ENCODE assay signal across 8 cellular contexts in the genomic region with DNA sequence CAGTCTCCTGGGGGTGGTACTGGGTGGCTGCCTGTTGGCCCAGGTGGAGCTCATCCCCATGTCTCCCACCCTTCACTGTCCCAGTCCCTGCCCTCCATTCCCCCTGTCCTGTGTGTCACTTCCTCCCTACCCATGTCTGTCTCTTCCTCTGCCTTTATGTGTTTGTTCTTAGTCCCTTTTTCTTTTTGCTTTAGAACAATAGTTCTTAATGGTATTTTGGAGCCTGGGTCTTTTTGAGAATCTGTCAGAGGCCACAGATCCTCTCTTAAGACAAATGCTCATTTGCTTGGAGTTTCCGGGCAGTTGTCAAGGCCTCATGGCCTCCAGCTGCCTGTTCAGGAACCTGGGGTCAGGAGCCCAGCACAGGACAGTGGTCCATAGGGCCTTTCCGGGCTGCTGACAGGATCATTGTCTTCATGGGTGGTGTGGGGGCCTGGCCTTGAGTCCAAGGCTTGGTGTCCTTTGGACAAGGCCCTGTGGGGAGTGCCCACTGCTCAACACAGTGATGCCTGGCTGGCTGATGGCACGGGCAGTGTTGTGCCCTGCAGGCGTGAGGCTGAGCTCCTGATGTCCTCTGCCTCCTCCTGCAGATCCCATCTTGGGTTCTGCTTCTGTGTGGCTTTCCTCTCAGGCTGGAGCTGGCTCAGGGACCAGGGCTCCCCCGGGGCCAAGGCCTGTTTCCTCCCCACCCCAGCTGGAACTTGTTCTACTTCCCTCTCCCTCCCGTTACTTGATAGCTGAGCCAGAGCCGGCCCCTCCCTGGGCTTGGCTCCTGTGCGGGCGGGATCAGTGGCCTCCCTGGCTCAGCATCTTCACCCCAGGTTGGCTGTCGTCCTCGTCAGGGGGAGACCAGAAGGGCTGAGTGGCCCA. TPM values are rescaled to one million over a fixed set of nuclear protein-coding genes. Genes with fewer than 3 reads are reported as not detected.
A peak's percentile ranks its signal among the peaks of the same experiment; 100 is the strongest.
DNase-seq lines count a peak whose midpoint lies in the region; ATAC-seq, FAIRE-seq and TF ChIP-seq lines count a peak whose summit lies in the region.

No MANE protein-coding gene starts in this region.

- no peak for TF ChIP-seq CTCF in GM12875 (IDR thresholded peaks at IDR 0.05; ENCODE audit: borderline replicate concordance, insufficient read depth, low read depth, low read length)
- no peak for TF ChIP-seq CTCF in fibroblast of villous mesenchyme (IDR thresholded peaks at IDR 0.05; ENCODE audit: insufficient read depth, low read depth, low read length)
- no peak for TF ChIP-seq CTCF in retinal pigment epithelial cell (conservative IDR thresholded peaks at IDR 0.05; ENCODE audit: low read depth, low read length)
- TF ChIP-seq CTCF in GM10248 (IDR thresholded peaks at IDR 0.05; ENCODE audit: control extremely low read depth, extremely low read depth, low read depth, missing control alignments) = no peak

- POLR2A ChIA-PET in GM10248 (lab: Yijun Ruan, JAX) = interaction anchor here (0.6 to 1.4 kb wide), 2 partner anchors 25 to 48 kb away, joined by 3 to 5 read pairs; a partner anchor contains a TSS

- CTCF ChIA-PET in GM10248 (lab: Yijun Ruan, JAX) = interaction anchor here (1.3 to 2.4 kb wide), 3 partner anchors 17 to 86 kb away, joined by 3 to 9 read pairs (median 3); a partner anchor contains a TSS

- DNase-seq in UCSD-AML1 (lab: John Stamatoyannopoulos, UW; ENCODE audit: unreplicated experiment) (peak; percentile 40), fibroblast of villous mesenchyme (ENCODE audit: low read depth) (no peak), retinal pigment epithelial cell (ENCODE audit: low read depth) (no peak), RCC 7860 (ENCODE audit: low spot score) (no peak), GM10248 (ENCODE audit: extremely low spot score) (no peak)
- no peak for DNase-seq in stimulated activated CD4-positive, alpha-beta T cell treated with anti-CD3 and anti-CD28 coated beads, Interleukin-2, amount 100 ng/mL, for 24 hours

- FAIRE-seq in RCC 7860 (lab: Jason Lieb, UNC) = no peak

- H3K4me3 ChIP-seq in GM12875 (ENCODE audit: low read depth, low read length) (peak overlapping the region; percentile 41), fibroblast of villous mesenchyme (ENCODE audit: low read depth, low read length) (peak overlapping the region; percentile 90), retinal pigment epithelial cell (ENCODE audit: low read length) (peak overlapping the region; percentile 20)

- no peak for ATAC-seq in HG03135 (IDR thresholded peaks at IDR 0.05; ENCODE audit: unreplicated experiment)

RNA-seq across cellular contexts. Expression of a gene that starts 3.5 kb away (rescaled TPM):
- 70.8 and 76.0 TPM in 2 replicates for total RNA-seq in fibroblast of villous mesenchyme

RNA-seq across cellular contexts. Expression of a gene that starts 24.5 kb away (rescaled TPM):
- total RNA-seq in fibroblast of villous mesenchyme = 12.6 and 13.4 TPM in 2 replicates

RNA-seq across cellular contexts. Expression of a gene that starts 27.2 kb away (rescaled TPM):
- total RNA-seq in fibroblast of villous mesenchyme = not detected in 2 replicates

RNA-seq across cellular contexts. Expression of a gene that starts 47.7 kb away (rescaled TPM):
- not detected in 2 replicates for total RNA-seq in fibroblast of villous mesenchyme

RNA-seq across cellular contexts. Expression of a gene that starts 51.5 kb away (rescaled TPM):
- total RNA-seq in fibroblast of villous mesenchyme = 34.1 and 36.1 TPM in 2 replicates

Comparison
In these comparisons a context has a peak if more than half of its experiments do, and no peak if none do; other contexts are left out.
1. H3K4me3 ChIP-seq: peak in every context shown above with its lines; median percentile 90 in fibroblast of villous mesenchyme; 41 in GM12875; 20 in retinal pigment epithelial cell.